In genomic region chr13:27201661-27202060, GRCh38 we compare ENCODE assay signal across 22 cellular contexts.
"Had no signal": no experiment of that assay in that cellular context is flagged by ENCODE, and none has a peak within 500 bp of the region (broad histone marks: within the 10 kb centered on the region; RNA-seq: fewer than 3 reads in every experiment).

No MANE protein-coding gene starts in this region.

- ATAC-seq: activated T-cell treated with anti-CD3 and anti-CD28 coated beads, Interleukin-2, amount 50 U/mL, for 72 hours; heart right ventricle; left lobe of liver; lower lobe of right lung; mucosa of descending colon; T-helper 17 cell had no signal

- H3K36me3 ChIP-seq: cardiac muscle cell, heart right ventricle, lower lobe of right lung, spleen, thoracic aorta, vagina had no signal

- DNase-seq: activated CD4-positive, alpha-beta T cell treated with anti-CD3 and anti-CD28 coated beads for 4 hours; activated CD4-positive, alpha-beta T cell treated with anti-CD3 and anti-CD28 coated beads, Interleukin-2, amount 50 U/mL, for 48 hours; activated CD4-positive, CD25-positive, alpha-beta regulatory T cell; activated effector memory CD4-positive, alpha-beta T cell treated with Interleukin-2 at 50 U/mL for 16 hours; activated naive CD4-positive, alpha-beta T cell treated with anti-CD3 and anti-CD28 coated beads for 36 hours; activated naive CD8-positive, alpha-beta T cell treated with anti-CD3 and anti-CD28 coated beads, Interleukin-2, amount 10 ng/mL, durations not matched to agents 7 days and 5 days; activated T-cell treated with anti-CD3 and anti-CD28 coated beads, Interleukin-2, amount 50 U/mL, for 72 hours; amniotic stem cell; effector CD4-positive, alpha-beta T cell; heart right ventricle; islet precursor cell; lower lobe of right lung; mesendoderm; mucosa of descending colon; spleen; stimulated activated CD4-positive, alpha-beta T cell treated with anti-CD3 and anti-CD28 coated beads, Interleukin-4, amount 100 ng/mL, for 1 hour; stimulated activated naive CD4-positive, alpha-beta T cell; T-helper 17 cell had no signal

- H3K27me3 ChIP-seq: cardiac muscle cell, heart right ventricle, vagina had no signal

- H3K4me3 ChIP-seq: cardiac muscle cell, heart right ventricle, lower lobe of right lung, mucosa of descending colon, spleen, thoracic aorta, vagina had no signal
